ENCODE assay signal across 7 cellular contexts in the genomic region with DNA sequence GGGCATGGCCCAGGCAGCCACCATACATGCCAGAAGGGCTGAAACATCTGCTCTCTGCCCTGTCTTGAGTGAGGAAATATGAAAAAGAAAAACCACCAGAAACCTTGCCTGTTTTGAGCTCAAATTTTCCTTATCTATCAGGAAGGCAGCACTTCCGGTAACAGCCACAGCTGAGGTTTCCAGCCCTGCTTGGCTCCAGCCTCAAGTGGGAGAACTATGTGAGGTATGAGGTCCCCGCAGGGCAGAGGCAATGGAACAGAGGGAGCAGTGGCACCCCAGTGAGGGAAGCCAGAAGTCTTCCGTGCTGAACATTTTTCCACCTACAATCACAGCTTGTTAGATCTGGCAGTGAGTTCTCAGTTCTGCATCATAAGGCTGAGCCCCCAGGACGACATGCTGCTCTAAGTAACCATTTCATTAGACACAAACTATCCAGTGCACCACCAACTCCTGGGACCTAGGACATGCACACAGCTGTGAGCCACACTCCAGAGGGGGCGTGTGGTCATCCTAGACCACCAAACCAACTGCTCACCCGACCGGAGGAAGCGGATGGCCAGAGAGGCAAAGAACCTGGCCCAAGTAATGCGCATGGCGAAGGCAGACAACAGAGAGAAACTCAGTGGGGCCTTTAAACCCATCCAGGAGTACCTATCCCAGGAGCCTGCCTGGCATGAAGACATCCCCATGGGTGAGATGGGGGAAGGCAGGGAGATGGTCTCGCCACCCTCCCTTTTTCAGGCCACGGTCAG. TPM values are rescaled to one million over a fixed set of nuclear protein-coding genes. Genes with fewer than 3 reads are reported as not detected.
DNase-seq lines count a peak whose midpoint lies in the region; ATAC-seq, FAIRE-seq and TF ChIP-seq lines count a peak whose summit lies in the region.

No MANE protein-coding gene starts in this region.

- H3K4me1 Mint-ChIP-seq in immature natural killer cell: peaks cover 90 to 98% of the 10 kb centered on the region in 2 donors

- peaks cover 75% of the 10 kb centered on the region for H3K4me1 ChIP-seq in stomach smooth muscle (ENCODE audit: control insufficient read depth, insufficient read depth, low read length)

- H3K36me3 Mint-ChIP-seq in immature natural killer cell: peaks cover 12 to 44% (median 13%) of the 10 kb centered on the region in 3 donors

- H3K9ac ChIP-seq in stomach smooth muscle (ENCODE audit: low read length in 2 of 2): peak overlapping the region in 1 of 2 donors; percentile 40

- FAIRE-seq in H54 (lab: Jason Lieb, UNC): no peak

- peaks cover 3 to 22% (median 14%) of the 10 kb centered on the region in 3 donors for H3K27me3 Mint-ChIP-seq in immature natural killer cell (ENCODE audit: low read depth in 3 of 3)

- no peak for TF ChIP-seq POLR2A in H54 (IDR thresholded peaks at IDR 0.05; ENCODE audit: low read depth, low read length)

- no peaks in the 10 kb centered on the region for H3K9me3 ChIP-seq in stomach smooth muscle (ENCODE audit: control insufficient read depth in 2 of 2, low read length in 2 of 2)

- peak overlapping the region; percentile 38 for H3K4me3 ChIP-seq in Jurkat, Clone E6-1 (ENCODE audit: low read length)
- H3K4me3 ChIP-seq in stomach smooth muscle (ENCODE audit: low read length in 2 of 2): no peak overlapping the region

- DNase-seq in Jurkat, Clone E6-1 (ENCODE audit: low read depth, low spot score): peak; percentile 96
- DNase-seq in amniotic epithelial cell (ENCODE audit: low read depth) (peak; percentile 96), immature natural killer cell (peak in 1 of 3 donors; percentile 38), 8988T (no peak), H54 (ENCODE audit: insufficient read length, low spot score) (no peak)

- H3K27ac ChIP-seq in stomach smooth muscle (ENCODE audit: low read length): peak overlapping the region; percentile 67

- H3K36me3 ChIP-seq in stomach smooth muscle (ENCODE audit: control insufficient read depth in 2 of 2, insufficient read depth in 2 of 2, low read length in 2 of 2): peaks cover 64 to 67% of the 10 kb centered on the region in 2 donors

- no peaks in the 10 kb centered on the region for H3K9me3 Mint-ChIP-seq in immature natural killer cell

- ATAC-seq in HG03025 (IDR thresholded peaks at IDR 0.05; ENCODE audit: low FRiP score, unreplicated experiment): no peak

- H3K27ac Mint-ChIP-seq in immature natural killer cell: peak overlapping the region; percentile 93 to 98 (median 97)

- H3K4me3 Mint-ChIP-seq in immature natural killer cell: peak overlapping the region; percentile 75 to 83 (median 78)

- no peaks in the 10 kb centered on the region for H3K27me3 ChIP-seq in stomach smooth muscle (ENCODE audit: control insufficient read depth in 1 of 2, insufficient read depth in 2 of 2, low read length in 2 of 2)

RNA-seq across cellular contexts. Expression of a gene that starts 22.6 kb away (rescaled TPM):
- 488 TPM for polyA plus RNA-seq in Jurkat, Clone E6-1 (2012; ENCODE audit: insufficient read depth, insufficient read length)
- 100 to 1,000 TPM; 339 to 509 (median 401) TPM for polyA plus RNA-seq in immature natural killer cell

Comparison
In these comparisons a context has a peak if more than half of its experiments do, and no peak if none do; other contexts are left out.
1. DNase-seq: peak in Jurkat, Clone E6-1 (single experiment) and amniotic epithelial cell (single experiment); none in 8988T (single experiment) and H54 (single experiment).